ENCODE assay signal across 36 cellular contexts in genomic region chr14:36226164-36226563, GRCh38. TPM values are rescaled to one million over a fixed set of nuclear protein-coding genes. Genes with fewer than 3 reads are reported as not detected.
"Had no signal": no experiment of that assay in that cellular context is flagged by ENCODE, and none has a peak within 500 bp of the region (broad histone marks: within the 10 kb centered on the region; RNA-seq: fewer than 3 reads in every experiment).

No MANE protein-coding gene starts in this region.

- H3K36me3 Mint-ChIP-seq: activated naive CD4-positive, alpha-beta T cell treated with anti-CD3 and anti-CD28 coated beads, Interleukin-2, amount 50 U/mL, for 72 hours; brain; memory B cell; naive thymus-derived CD8-positive, alpha-beta T cell; stimulated activated naive B cell treated with anti-CD40 and anti-IgM and Interleukin-4, amounts not matched to agents 10 μg/mL and 1 μg/mL and 100 μg/mL, for 72 hours; T-cell had no signal

- DNase-seq: activated CD4-positive, alpha-beta T cell treated with anti-CD3 and anti-CD28 coated beads for 4 hours; activated CD4-positive, alpha-beta T cell treated with anti-CD3 and anti-CD28 coated beads, Interleukin-2, amount 50 U/mL, for 4 hours; activated naive CD4-positive, alpha-beta T cell; activated T-cell treated with anti-CD3 and anti-CD28 coated beads for 4 hours; activated T-cell treated with anti-CD3 and anti-CD28 coated beads, Interleukin-2, amount 50 U/mL, for 72 hours; adrenal gland; aorta; cortex of kidney; effector memory CD8-positive, alpha-beta T cell; head of caudate nucleus; hypothalamus; kidney glomerular epithelial cell; left ventricle myocardium inferior; midbrain; naive thymus-derived CD8-positive, alpha-beta T cell; nucleus accumbens; psoas muscle; sigmoid colon; stimulated activated CD4-positive, alpha-beta T cell treated with anti-CD3 and anti-CD28 coated beads, Interleukin-1b, Interleukin-23, amount 100 ng/mL, for 48 hours; stimulated activated naive B cell treated with anti-CD40 and anti-IgM and Interleukin-4, amounts not matched to agents 10 μg/mL and 1 μg/mL and 100 μg/mL, for 72 hours; stomach; T-cell; thyroid gland had no signal

- ATAC-seq: activated naive CD4-positive, alpha-beta T cell treated with anti-CD3 and anti-CD28 coated beads, Interleukin-2, amount 50 U/mL, for 72 hours; activated T-cell treated with anti-CD3 and anti-CD28 coated beads, Interleukin-2, amount 50 U/mL, for 72 hours; effector memory CD8-positive, alpha-beta T cell; naive thymus-derived CD8-positive, alpha-beta T cell; psoas muscle; T-cell had no signal

- H3K27ac ChIP-seq: adrenal gland, left ventricle myocardium inferior, parathyroid adenoma, psoas muscle, sigmoid colon, thyroid gland had no signal

- H3K4me1 ChIP-seq: adrenal gland, left ventricle myocardium inferior, parathyroid adenoma, psoas muscle, sigmoid colon had no signal

- H3K4me3 ChIP-seq: adrenal gland, left ventricle myocardium inferior, psoas muscle, sigmoid colon, smooth muscle cell, stomach, thyroid gland had no signal

- H3K4me3 Mint-ChIP-seq: activated T-cell treated with anti-CD3 and anti-CD28 coated beads, Interleukin-2, amount 50 U/mL, for 72 hours; brain; effector memory CD8-positive, alpha-beta T cell; memory B cell; naive thymus-derived CD8-positive, alpha-beta T cell; neural crest cell; stimulated activated naive B cell treated with anti-CD40 and anti-IgM and Interleukin-4, amounts not matched to agents 10 μg/mL and 1 μg/mL and 100 μg/mL, for 72 hours; T-cell; T-helper 2 cell treated with Interferon-gamma antibody and Interleukin-4, amounts not matched to agents 5 μg/mL and 100 μg/mL, for 36 hours had no signal

- H3K9me3 Mint-ChIP-seq: activated naive CD4-positive, alpha-beta T cell treated with anti-CD3 and anti-CD28 coated beads, Interleukin-2, amount 50 U/mL, for 72 hours; activated T-cell treated with anti-CD3 and anti-CD28 coated beads, Interleukin-2, amount 50 U/mL, for 72 hours; brain; memory B cell; naive thymus-derived CD8-positive, alpha-beta T cell; neural crest cell; stimulated activated naive B cell treated with anti-CD40 and anti-IgM and Interleukin-4, amounts not matched to agents 10 μg/mL and 1 μg/mL and 100 μg/mL, for 72 hours; T-cell; T-helper 2 cell treated with Interferon-gamma antibody and Interleukin-4, amounts not matched to agents 5 μg/mL and 100 μg/mL, for 36 hours had no signal

- H3K27ac Mint-ChIP-seq: activated naive CD4-positive, alpha-beta T cell treated with anti-CD3 and anti-CD28 coated beads, Interleukin-2, amount 50 U/mL, for 72 hours; activated T-cell treated with anti-CD3 and anti-CD28 coated beads, Interleukin-2, amount 50 U/mL, for 72 hours; brain; effector memory CD8-positive, alpha-beta T cell; memory B cell; naive thymus-derived CD8-positive, alpha-beta T cell; stimulated activated naive B cell treated with anti-CD40 and anti-IgM and Interleukin-4, amounts not matched to agents 10 μg/mL and 1 μg/mL and 100 μg/mL, for 72 hours; T-cell; T-helper 2 cell treated with Interferon-gamma antibody and Interleukin-4, amounts not matched to agents 5 μg/mL and 100 μg/mL, for 36 hours had no signal

- H3K27me3 ChIP-seq: adrenal gland, sigmoid colon, stomach, thyroid gland had no signal

- H3K36me3 ChIP-seq: adrenal gland, left ventricle myocardium inferior, sigmoid colon, stomach, thyroid gland had no signal

- H3K4me1 Mint-ChIP-seq: memory B cell; naive thymus-derived CD8-positive, alpha-beta T cell; stimulated activated naive B cell treated with anti-CD40 and anti-IgM and Interleukin-4, amounts not matched to agents 10 μg/mL and 1 μg/mL and 100 μg/mL, for 72 hours; T-cell had no signal

- H3K27me3 Mint-ChIP-seq: effector memory CD8-positive, alpha-beta T cell; memory B cell had no signal

- H3K9me3 ChIP-seq: adrenal gland, left ventricle myocardium inferior, psoas muscle, sigmoid colon, stomach, thyroid gland had no signal

RNA-seq across cellular contexts. Expression of gene PTCSC3, which starts 49.6 kb away (rescaled TPM):
- total RNA-seq: activated naive CD4-positive, alpha-beta T cell treated with anti-CD3 and anti-CD28 coated beads, Interleukin-2, amount 50 U/mL, for 72 hours; activated T-cell treated with anti-CD3 and anti-CD28 coated beads, Interleukin-2, amount 50 U/mL, for 72 hours; adrenal gland; aorta; cardiac septum; chondrocyte; fibroblast of lung; fibroblast of villous mesenchyme; left ventricle myocardium inferior; naive thymus-derived CD8-positive, alpha-beta T cell; neural crest cell; psoas muscle; sigmoid colon; smooth muscle cell; stomach; T-cell; urinary bladder had no signal
- polyA plus RNA-seq: adrenal gland; aorta; esophagus; fibroblast of lung; naive thymus-derived CD8-positive, alpha-beta T cell; psoas muscle; sigmoid colon; smooth muscle cell; urinary bladder had no signal
